ENCODE assay signal across 20 cellular contexts in the genomic region with DNA sequence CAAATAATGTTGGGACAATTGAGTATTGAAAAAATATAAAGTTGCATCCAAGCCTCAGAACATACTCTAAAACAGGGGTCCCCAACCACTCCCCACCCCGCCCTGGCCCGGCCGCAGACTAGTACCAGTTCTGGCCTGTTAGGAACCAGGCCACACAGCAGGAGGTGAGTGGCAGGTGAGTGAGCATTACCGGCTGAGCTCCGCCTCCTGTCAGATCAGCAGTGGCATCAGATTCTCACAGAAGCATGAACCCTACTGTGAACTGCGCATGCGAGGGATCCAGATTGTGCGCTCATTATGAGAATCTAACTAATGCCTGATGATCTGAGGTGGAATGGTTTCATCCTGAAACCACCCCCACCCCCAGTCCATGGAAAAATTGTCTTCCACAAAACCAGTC. TPM values are rescaled to one million over a fixed set of nuclear protein-coding genes. Genes with fewer than 3 reads are reported as not detected.
DNase-seq lines count a peak whose midpoint lies in the region; ATAC-seq and TF ChIP-seq lines count a peak whose summit lies in the region.
"Had no signal": no experiment of that assay in that cellular context is flagged by ENCODE, and none has a peak within 500 bp of the region (broad histone marks: within the 10 kb centered on the region; RNA-seq: fewer than 3 reads in every experiment).

No MANE protein-coding gene starts in this region.

- TF ChIP-seq POLR2A in right lobe of liver (IDR thresholded peaks at IDR 0.05): peak; percentile 25

- H2AFZ ChIP-seq in PC-9: no peak overlapping the region

- no peaks in the 10 kb centered on the region for H3K36me3 Mint-ChIP-seq in WTC11

- H3K27me3 Mint-ChIP-seq in WTC11 (ENCODE audit: low read depth): no peaks in the 10 kb centered on the region
- H3K27me3 Mint-ChIP-seq: activated naive CD8-positive, alpha-beta T cell; naive thymus-derived CD8-positive, alpha-beta T cell had no signal

- H3K27ac ChIP-seq in right lobe of liver (peak overlapping the region; percentile 68 to 72 (median 69)), PC-9 (no peak overlapping the region)
- H3K27ac ChIP-seq: BLaER1 treated with 17β-estradiol and CSF1 and Interleukin-3, amounts not matched to agents 10 nM and 100 nM; coronary artery; prostate gland; spleen had no signal

- H3K4me3 Mint-ChIP-seq in WTC11: no peak overlapping the region
- H3K4me3 Mint-ChIP-seq: activated naive CD8-positive, alpha-beta T cell; T-helper 1 cell treated with Interleukin-12 subunit alpha and Interleukin-12 subunit beta and Interleukin-4 antibody, amounts not matched to agents 30 μg/mL and 1 μg/mL, for 36 hours had no signal

- no peaks in the 10 kb centered on the region for H3K9me3 Mint-ChIP-seq in WTC11
- H3K9me3 Mint-ChIP-seq: naive thymus-derived CD8-positive, alpha-beta T cell; T-helper 1 cell treated with Interleukin-12 subunit alpha and Interleukin-12 subunit beta and Interleukin-4 antibody, amounts not matched to agents 30 μg/mL and 1 μg/mL, for 36 hours had no signal

- intact Hi-C loops in right lobe of liver (cut with DNase I): no loop called here
- intact Hi-C loops in PC-9 (cut with micrococcal nuclease; ENCODE audit: unreplicated experiment): no loop called here

- peaks cover 0 to 70% (median 19%) of the 10 kb centered on the region in 4 donors for H3K4me1 ChIP-seq in right lobe of liver
- no peaks in the 10 kb centered on the region for H3K4me1 ChIP-seq in PC-9 (replicated peaks; ENCODE audit: insufficient read depth)

- H3K27ac Mint-ChIP-seq in WTC11: no peak overlapping the region
- H3K27ac Mint-ChIP-seq: activated naive CD8-positive, alpha-beta T cell; T-helper 1 cell treated with Interleukin-12 subunit alpha and Interleukin-12 subunit beta and Interleukin-4 antibody, amounts not matched to agents 30 μg/mL and 1 μg/mL, for 36 hours had no signal

- no peaks in the 10 kb centered on the region for H3K9me2 ChIP-seq in PC-9 (ENCODE audit: insufficient read depth)

- POLR2A ChIA-PET in WTC11 (lab: Charles Lee) (no interaction called here), PC-9 (lab: Charles Lee; ENCODE audit: unreplicated experiment) (no interaction called here)

- peaks cover 8% of the 10 kb centered on the region for H4K20me1 ChIP-seq in PC-9 (ENCODE audit: insufficient read depth)

- peak; percentile 17 to 82 (median 52) for DNase-seq in NCI-H1417 (lab: John Stamatoyannopoulos, UW)
- no peak for DNase-seq in NCI-H1417 treated with DMSO at 0.1 percent for 48 hours (lab: John Stamatoyannopoulos, UW)
- peak; percentile 34 for DNase-seq in H7
- DNase-seq in WTC11 (ENCODE audit: low spot score): peak; percentile 48
- DNase-seq in right lobe of liver: peak; percentile 78 to 88 (median 86)
- no peak for DNase-seq in PC-9
- DNase-seq: 8988T; activated CD4-positive, alpha-beta T cell treated with anti-CD3 and anti-CD28 coated beads, Interleukin-2, amount 50 U/mL, for 48 hours; Kasumi-1; naive thymus-derived CD8-positive, alpha-beta T cell; NCI-H524; SIG-M5; spleen had no signal

- WGBS in right lobe of liver (ENCODE audit: insufficient coverage, low coverage, low lambda C conversion rate, missing lambda C conversion rate): 30% methylated on average over 6 of the region's 8 CpGs

- CTCF ChIA-PET in WTC11 (lab: Charles Lee) (no interaction called here), PC-9 (lab: Charles Lee) (no interaction called here)

- no peak overlapping the region for H3K4me3 ChIP-seq in H7 (ENCODE audit: insufficient read depth, low read depth, low read length)
- peak overlapping the region in 1 of 3 donors; percentile 24 for H3K4me3 ChIP-seq in right lobe of liver
- H3K4me3 ChIP-seq in PC-9: no peak overlapping the region
- H3K4me3 ChIP-seq: BLaER1 treated with 17β-estradiol and CSF1 and Interleukin-3, amounts not matched to agents 10 nM and 100 nM; coronary artery; prostate gland; spleen had no signal

- no TSS peak for BruUV-seq in PC-9 (replicated peaks; lab: Mats Ljungman, UMichigan)

- peaks cover 11% of the 10 kb centered on the region for H3K4me1 Mint-ChIP-seq in WTC11

- ATAC-seq in WTC11: no peak
- peak; percentile 69 to 77 (median 70) for ATAC-seq in right lobe of liver
- no peak for ATAC-seq in HG02840 (IDR thresholded peaks at IDR 0.05; ENCODE audit: low FRiP score, unreplicated experiment)
- no peak for ATAC-seq in GM19328 (IDR thresholded peaks at IDR 0.05; ENCODE audit: unreplicated experiment)
- ATAC-seq: naive thymus-derived CD8-positive, alpha-beta T cell had no signal

- no peaks in the 10 kb centered on the region; the same call in 1 of the 2 replicates for H3F3A ChIP-seq in PC-9 (ENCODE audit: insufficient read depth, low read depth)

- H3K79me2 ChIP-seq in PC-9 (ENCODE audit: low read depth): peaks cover 16% of the 10 kb centered on the region; the same call in 1 of the 2 replicates

- H3K27me3 ChIP-seq in H7 (ENCODE audit: control insufficient read depth, insufficient read depth, low read length): no peaks in the 10 kb centered on the region
- no peaks in the 10 kb centered on the region for H3K27me3 ChIP-seq in right lobe of liver
- no peaks in the 10 kb centered on the region for H3K27me3 ChIP-seq in PC-9 (ENCODE audit: insufficient read depth, low read depth)
- H3K27me3 ChIP-seq: BLaER1 treated with 17β-estradiol and CSF1 and Interleukin-3, amounts not matched to agents 10 nM and 100 nM; spleen had no signal

- no peak overlapping the region for H3K4me2 ChIP-seq in PC-9
- H3K4me2 ChIP-seq: BLaER1 treated with 17β-estradiol and CSF1 and Interleukin-3, amounts not matched to agents 10 nM and 100 nM had no signal

- TF ChIP-seq CTCF in WTC11 (IDR thresholded peaks at IDR 0.05): no peak
- TF ChIP-seq CTCF in right lobe of liver (IDR thresholded peaks at IDR 0.05): no peak
- no peak for TF ChIP-seq CTCF in PC-9 (conservative IDR thresholded peaks at IDR 0.05)

- H3K36me3 ChIP-seq in H7 (replicated peaks; ENCODE audit: control insufficient read depth, insufficient read depth, low read length) (no peaks in the 10 kb centered on the region), right lobe of liver (no peaks in the 10 kb centered on the region), PC-9 (ENCODE audit: low read depth) (no peaks in the 10 kb centered on the region)
- H3K36me3 ChIP-seq: prostate gland had no signal

- H3K9me3 ChIP-seq in right lobe of liver (no peaks in the 10 kb centered on the region), PC-9 (ENCODE audit: insufficient read depth, low read depth) (no peaks in the 10 kb centered on the region)
- H3K9me3 ChIP-seq: prostate gland, spleen had no signal

TF ChIP-seq in WTC11, 78 proteins besides CTCF, POLR2A, EP300 and RAD21 (continues in another document):
- TF ChIP-seq RELA (CRISPR knock-in tag; IDR thresholded peaks at IDR 0.05; ENCODE audit: borderline replicate concordance): no peak
- TF ChIP-seq RORB (CRISPR knock-in tag; IDR thresholded peaks at IDR 0.05): no peak
- TF ChIP-seq, protein P1, sequence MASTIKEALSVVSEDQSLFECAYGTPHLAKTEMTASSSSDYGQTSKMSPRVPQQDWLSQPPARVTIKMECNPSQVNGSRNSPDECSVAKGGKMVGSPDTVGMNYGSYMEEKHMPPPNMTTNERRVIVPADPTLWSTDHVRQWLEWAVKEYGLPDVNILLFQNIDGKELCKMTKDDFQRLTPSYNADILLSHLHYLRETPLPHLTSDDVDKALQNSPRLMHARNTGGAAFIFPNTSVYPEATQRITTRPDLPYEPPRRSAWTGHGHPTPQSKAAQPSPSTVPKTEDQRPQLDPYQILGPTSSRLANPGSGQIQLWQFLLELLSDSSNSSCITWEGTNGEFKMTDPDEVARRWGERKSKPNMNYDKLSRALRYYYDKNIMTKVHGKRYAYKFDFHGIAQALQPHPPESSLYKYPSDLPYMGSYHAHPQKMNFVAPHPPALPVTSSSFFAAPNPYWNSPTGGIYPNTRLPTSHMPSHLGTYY (CRISPR knock-in tag; IDR thresholded peaks at IDR 0.05): no peak
- no peak for TF ChIP-seq ESRRA (CRISPR knock-in tag; IDR thresholded peaks at IDR 0.05; ENCODE audit: borderline replicate concordance)
- TF ChIP-seq ZNF121 (CRISPR knock-in tag; IDR thresholded peaks at IDR 0.05): no peak
- TF ChIP-seq, protein P2, sequence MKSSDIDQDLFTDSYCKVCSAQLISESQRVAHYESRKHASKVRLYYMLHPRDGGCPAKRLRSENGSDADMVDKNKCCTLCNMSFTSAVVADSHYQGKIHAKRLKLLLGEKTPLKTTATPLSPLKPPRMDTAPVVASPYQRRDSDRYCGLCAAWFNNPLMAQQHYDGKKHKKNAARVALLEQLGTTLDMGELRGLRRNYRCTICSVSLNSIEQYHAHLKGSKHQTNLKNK (CRISPR knock-in tag; IDR thresholded peaks at IDR 0.05): no peak
- TF ChIP-seq ATF1 (CRISPR knock-in tag; IDR thresholded peaks at IDR 0.05): no peak
- TF ChIP-seq, protein P3, sequence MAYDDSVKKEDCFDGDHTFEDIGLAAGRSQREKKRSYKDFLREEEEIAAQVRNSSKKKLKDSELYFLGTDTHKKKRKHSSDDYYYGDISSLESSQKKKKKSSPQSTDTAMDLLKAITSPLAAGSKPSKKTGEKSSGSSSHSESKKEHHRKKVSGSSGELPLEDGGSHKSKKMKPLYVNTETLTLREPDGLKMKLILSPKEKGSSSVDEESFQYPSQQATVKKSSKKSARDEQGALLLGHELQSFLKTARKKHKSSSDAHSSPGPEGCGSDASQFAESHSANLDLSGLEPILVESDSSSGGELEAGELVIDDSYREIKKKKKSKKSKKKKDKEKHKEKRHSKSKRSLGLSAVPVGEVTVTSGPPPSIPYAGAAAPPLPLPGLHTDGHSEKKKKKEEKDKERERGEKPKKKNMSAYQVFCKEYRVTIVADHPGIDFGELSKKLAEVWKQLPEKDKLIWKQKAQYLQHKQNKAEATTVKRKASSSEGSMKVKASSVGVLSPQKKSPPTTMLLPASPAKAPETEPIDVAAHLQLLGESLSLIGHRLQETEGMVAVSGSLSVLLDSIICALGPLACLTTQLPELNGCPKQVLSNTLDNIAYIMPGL (CRISPR knock-in tag; IDR thresholded peaks at IDR 0.05): no peak

RNA-seq across cellular contexts. Expression of a gene that starts 19.4 kb away (rescaled TPM):
- total RNA-seq in H7 (2014; rRNA removed; shearing (Covaris generic)): 8.6 and 9.1 TPM in 2 replicates
- total RNA-seq in WTC11 (2021) (20.8 to 25.3 TPM (median 21.3 TPM) in 3 replicates), right lobe of liver (10 to 100 TPM; 48.5 to 68.0 (median 59.6) TPM), PC-9 (2021) (23.9 and 35.2 TPM in 2 replicates)

Comparison
In these comparisons a context has a peak if more than half of its experiments do, and no peak if none do; other contexts are left out.
1. DNase-seq: peak in NCI-H1417 (3 of 3), H7 (single experiment), WTC11 (single experiment) and right lobe of liver (3 of 3); none in NCI-H1417 treated with DMSO at 0.1 percent for 48 hours (single experiment) and PC-9 (0 of 2).
2. ATAC-seq: peak in right lobe of liver (4 of 4); none in WTC11 (single experiment), HG02840 (single experiment) and GM19328 (single experiment).